ENCODE assay signal across 12 cellular contexts in genomic region chr7:27100601-27101187, GRCh38. TPM values are rescaled to one million over a fixed set of nuclear protein-coding genes. Genes with fewer than 3 reads are reported as not detected.
DNase-seq lines count a peak whose midpoint lies in the region; ATAC-seq, FAIRE-seq and TF ChIP-seq lines count a peak whose summit lies in the region.
"Had no signal": no experiment of that assay in that cellular context is flagged by ENCODE, and none has a peak within 500 bp of the region (broad histone marks: within the 10 kb centered on the region; RNA-seq: fewer than 3 reads in every experiment).

No MANE protein-coding gene starts in this region.

- peak overlapping the region; percentile 5 for H2BK5ac ChIP-seq in mesenchymal stem cell (ENCODE audit: low read depth, low read length, poor library complexity, severe bottlenecking)

- peaks cover 23% of the 10 kb centered on the region for H3K36me3 Mint-ChIP-seq in stimulated activated effector memory CD8-positive, alpha-beta T cell treated with anti-CD3 and anti-CD28 coated beads, Interleukin-12 subunit alpha, Interleukin-12 subunit beta, amount 100 ng/mL, for 72 hours

- H3K4me3 Mint-ChIP-seq in stimulated activated effector memory CD8-positive, alpha-beta T cell treated with anti-CD3 and anti-CD28 coated beads, Interleukin-12 subunit alpha, Interleukin-12 subunit beta, amount 100 ng/mL, for 72 hours: no peak overlapping the region

- H2AK5ac ChIP-seq in mesenchymal stem cell (ENCODE audit: low read length, severe bottlenecking): peak overlapping the region; percentile 36

- H2AFZ ChIP-seq in mesenchymal stem cell (ENCODE audit: low read depth, low read length): no peak overlapping the region

- H2BK15ac ChIP-seq in mesenchymal stem cell (ENCODE audit: low read depth, poor library complexity, severe bottlenecking): no peak overlapping the region

- no peak for DNase-seq in SK-N-MC (ENCODE audit: low read depth, low spot score)
- no peak for DNase-seq in mesenchymal stem cell
- no peak for DNase-seq in tibial nerve (ENCODE audit: low spot score in 2 of 2)
- no peak for DNase-seq in stimulated activated effector memory CD8-positive, alpha-beta T cell treated with anti-CD3 and anti-CD28 coated beads, Interleukin-12 subunit alpha, Interleukin-12 subunit beta, amount 100 ng/mL, for 72 hours (ENCODE audit: low spot score in 2 of 2)
- DNase-seq in AG08395 (ENCODE audit: low spot score): no peak
- DNase-seq: activated T-cell treated with anti-CD3 and anti-CD28 coated beads for 4 hours had no signal

- no peak for ATAC-seq in stimulated activated effector memory CD8-positive, alpha-beta T cell treated with anti-CD3 and anti-CD28 coated beads, Interleukin-12 subunit alpha, Interleukin-12 subunit beta, amount 100 ng/mL, for 72 hours
- no peak for ATAC-seq in HG03571 (IDR thresholded peaks at IDR 0.05; ENCODE audit: unreplicated experiment)
- ATAC-seq: Right ventricle myocardium inferior had no signal

- FAIRE-seq in endometrium (lab: Jason Lieb, UNC): peak; percentile 72
- FAIRE-seq: frontal cortex had no signal

- H2BK120ac ChIP-seq in mesenchymal stem cell (ENCODE audit: low read depth, low read length): peak overlapping the region; percentile 15

- peak overlapping the region; percentile 18 to 79 for H3K4ac ChIP-seq in mesenchymal stem cell (ENCODE audit: low read depth in 1 of 2, low read length in 2 of 2)

- no peak overlapping the region for H4K8ac ChIP-seq in mesenchymal stem cell (ENCODE audit: low read length)

- no peaks in the 10 kb centered on the region for H3K79me1 ChIP-seq in mesenchymal stem cell (replicated peaks; ENCODE audit: low read length, poor library complexity, severe bottlenecking)

- TF ChIP-seq POLR2A in tibial nerve (IDR thresholded peaks at IDR 0.05): no peak

- WGBS in mesenchymal stem cell: 22% methylated on average over 9 of the region's 9 CpGs
- WGBS in tibial nerve, 2 donors: 61 to 68% methylated on average over 9 of the region's 9 CpGs

- no peak overlapping the region for H2BK12ac ChIP-seq in mesenchymal stem cell (ENCODE audit: low read length in 2 of 2)

- H3K9me3 ChIP-seq in SK-N-MC (ENCODE audit: low read depth, low read length) (no peaks in the 10 kb centered on the region), mesenchymal stem cell (ENCODE audit: control insufficient read depth, low read length) (no peaks in the 10 kb centered on the region), tibial nerve (no peaks in the 10 kb centered on the region)

- peak overlapping the region in 1 of 2 experiments; percentile 9 for H3K23ac ChIP-seq in mesenchymal stem cell (ENCODE audit: low read length in 2 of 2)

- H3K4me3 ChIP-seq in SK-N-MC (peak overlapping the region; percentile 67), mesenchymal stem cell (ENCODE audit: insufficient read depth in 1 of 2, low read depth in 1 of 2, low read length in 2 of 2) (peak overlapping the region; percentile 46 to 64), tibial nerve (peak overlapping the region in 2 of 4 donors; percentile 4 to 28)

- no peak overlapping the region for H3K27ac Mint-ChIP-seq in stimulated activated effector memory CD8-positive, alpha-beta T cell treated with anti-CD3 and anti-CD28 coated beads, Interleukin-12 subunit alpha, Interleukin-12 subunit beta, amount 100 ng/mL, for 72 hours

- peak overlapping the region; percentile 92 for H3K4me2 ChIP-seq in mesenchymal stem cell (ENCODE audit: low read length, poor library complexity, severe bottlenecking)

- H3K9ac ChIP-seq in SK-N-MC (ENCODE audit: insufficient read length) (no peak overlapping the region), mesenchymal stem cell (ENCODE audit: low read length) (peak overlapping the region; percentile 96)

- no peaks in the 10 kb centered on the region for H3K36me3 ChIP-seq in SK-N-MC (ENCODE audit: insufficient read depth, low read length)
- peaks cover 7 to 13% of the 10 kb centered on the region in 2 experiments for H3K36me3 ChIP-seq in mesenchymal stem cell (ENCODE audit: control insufficient read depth in 1 of 2, insufficient read depth in 2 of 2, low read depth in 1 of 2, low read length in 2 of 2)
- H3K36me3 ChIP-seq in tibial nerve: no peaks in the 10 kb centered on the region

- H3K27ac ChIP-seq in SK-N-MC (no peak overlapping the region), mesenchymal stem cell (ENCODE audit: low read length, poor library complexity, severe bottlenecking) (peak overlapping the region; percentile 92), tibial nerve (peak overlapping the region in 3 of 4 donors; percentile 46 to 71 (median 67))

- H3K18ac ChIP-seq in mesenchymal stem cell (ENCODE audit: low read depth in 1 of 2, low read length in 2 of 2): peak overlapping the region; percentile 34 to 44

- H3K4me1 Mint-ChIP-seq in stimulated activated effector memory CD8-positive, alpha-beta T cell treated with anti-CD3 and anti-CD28 coated beads, Interleukin-12 subunit alpha, Interleukin-12 subunit beta, amount 100 ng/mL, for 72 hours: peaks cover 59% of the 10 kb centered on the region

- no peaks in the 10 kb centered on the region for H3K9me3 Mint-ChIP-seq in stimulated activated effector memory CD8-positive, alpha-beta T cell treated with anti-CD3 and anti-CD28 coated beads, Interleukin-12 subunit alpha, Interleukin-12 subunit beta, amount 100 ng/mL, for 72 hours

- H3K14ac ChIP-seq in mesenchymal stem cell (ENCODE audit: low read length in 2 of 2): no peak overlapping the region

- H3K27me3 ChIP-seq in mesenchymal stem cell (ENCODE audit: control insufficient read depth in 1 of 2, insufficient read depth in 1 of 2, low read length in 2 of 2) (no peaks in the 10 kb centered on the region), tibial nerve (peaks cover 0 to 90% of the 10 kb centered on the region in 2 donors)

- peaks cover 11% of the 10 kb centered on the region for H3K4me1 ChIP-seq in mesenchymal stem cell (ENCODE audit: control insufficient read depth, insufficient read depth, low read depth, low read length)
- H3K4me1 ChIP-seq in tibial nerve: peaks cover 0 to 69% (median 9%) of the 10 kb centered on the region in 4 donors

- no peak for TF ChIP-seq CTCF in tibial nerve (IDR thresholded peaks at IDR 0.05)

- TF ChIP-seq EP300 in tibial nerve (IDR thresholded peaks at IDR 0.05): no peak

- H4K91ac ChIP-seq in mesenchymal stem cell (ENCODE audit: low read length): no peak overlapping the region

RNA-seq across cellular contexts. Expression of gene HOXA2, which starts 1.8 kb away (rescaled TPM):
- 0.51 TPM for polyA plus RNA-seq in mesenchymal stem cell (2013, experiment 1 of 2)
- polyA plus RNA-seq in mesenchymal stem cell (2013, experiment 2 of 2): 0.58 TPM
- total RNA-seq in tibial nerve: 1 to 10 TPM; 2.5 to 5.9 (median 5.2) TPM
- total RNA-seq: frontal cortex had no signal

RNA-seq across cellular contexts. Expression of gene HOXA1, which starts 4.9 kb away (rescaled TPM):
- polyA plus RNA-seq in mesenchymal stem cell (2013, experiment 1 of 2): 1.6 TPM
- 1.5 TPM for polyA plus RNA-seq in mesenchymal stem cell (2013, experiment 2 of 2)
- total RNA-seq in tibial nerve: 1 to 10 TPM in 2 of 4 donors, under 1 TPM in 2; 0.44 to 2.1 (median 1.2) TPM
- total RNA-seq: frontal cortex, Right ventricle myocardium inferior, skeletal muscle tissue had no signal

RNA-seq across cellular contexts. Expression of gene HOXA4, which starts 29.9 kb away (rescaled TPM):
- polyA plus RNA-seq in mesenchymal stem cell (2013, experiment 1 of 2): 0.91 TPM
- polyA plus RNA-seq in mesenchymal stem cell (2013, experiment 2 of 2): 1.1 TPM
- 1 to 10 TPM; 4.4 to 6.3 (median 4.7) TPM for total RNA-seq in tibial nerve
- total RNA-seq: frontal cortex, mononuclear cell had no signal

RNA-seq across cellular contexts. Expression of gene HOXA5, which starts 42.8 kb away (rescaled TPM):
- polyA plus RNA-seq in mesenchymal stem cell (2013, experiment 1 of 2): 2.0 TPM
- polyA plus RNA-seq in mesenchymal stem cell (2013, experiment 2 of 2): 2.0 TPM
- total RNA-seq in tibial nerve: 10 to 100 TPM; 12.0 to 25.9 (median 16.6) TPM
- total RNA-seq: frontal cortex, Right ventricle myocardium inferior had no signal

RNA-seq across cellular contexts. Expression of gene HOXA6, which starts 46.9 kb away (rescaled TPM):
- 0.62 TPM for polyA plus RNA-seq in mesenchymal stem cell (2013, experiment 1 of 2)
- 0.59 TPM for polyA plus RNA-seq in mesenchymal stem cell (2013, experiment 2 of 2)
- 10 to 100 TPM; 11.1 to 30.9 (median 18.7) TPM for total RNA-seq in tibial nerve
- total RNA-seq: frontal cortex, mononuclear cell, Right ventricle myocardium inferior had no signal
